ENCODE assay signal across 19 cellular contexts in genomic region chr10:2994562-2994961, GRCh38.
DNase-seq lines count a peak whose midpoint lies in the region; ATAC-seq, FAIRE-seq and TF ChIP-seq lines count a peak whose summit lies in the region.
"Had no signal": no experiment of that assay in that cellular context is flagged by ENCODE, and none has a peak within 500 bp of the region (broad histone marks: within the 10 kb centered on the region; RNA-seq: fewer than 3 reads in every experiment).

No MANE protein-coding gene starts in this region.

- TF ChIP-seq CTCF in astrocyte (IDR thresholded peaks at IDR 0.05; ENCODE audit: insufficient read depth, low read depth, low read length) (no peak), uterus (IDR thresholded peaks at IDR 0.05) (no peak)

- no peak for TF ChIP-seq POLR2A in uterus (IDR thresholded peaks at IDR 0.05)

- no peak overlapping the region for H3K27ac Mint-ChIP-seq in astrocyte (ENCODE audit: unreplicated experiment)
- H3K27ac Mint-ChIP-seq: IgD-negative memory B cell had no signal

- peaks cover 8% of the 10 kb centered on the region for H3K27me3 Mint-ChIP-seq in astrocyte (ENCODE audit: low read depth, unreplicated experiment)

- in situ Hi-C loops in Caki2 (cut with HindIII; ENCODE audit: low pct_unique_long_range_greater_than_20kb, low sequenced_read_pairs) = no loop called here

- no peak overlapping the region for H2AFZ ChIP-seq in astrocyte (ENCODE audit: low read depth, low read length)

- H3K27me3 ChIP-seq in astrocyte (ENCODE audit: insufficient read depth, low read length) (no peaks in the 10 kb centered on the region), uterus (no peaks in the 10 kb centered on the region)
- H3K27me3 ChIP-seq: Peyer's patch had no signal

- H3K4me1 ChIP-seq in astrocyte (ENCODE audit: insufficient read depth, low read length) (no peaks in the 10 kb centered on the region), uterus (no peaks in the 10 kb centered on the region)
- H3K4me1 ChIP-seq: Peyer's patch had no signal

- FAIRE-seq in astrocyte (lab: Jason Lieb, UNC) = no peak
- FAIRE-seq: G401.6, GM12892 had no signal

- no peak overlapping the region for H3K9ac ChIP-seq in astrocyte (ENCODE audit: low read length)

- H3K9me3 Mint-ChIP-seq in astrocyte (ENCODE audit: unreplicated experiment) = no peaks in the 10 kb centered on the region
- H3K9me3 Mint-ChIP-seq: IgD-negative memory B cell had no signal

- H3K4me2 ChIP-seq in astrocyte (ENCODE audit: low read length) = no peak overlapping the region

- H3K36me3 ChIP-seq in astrocyte (ENCODE audit: insufficient read depth, low read length) (no peaks in the 10 kb centered on the region), uterus (no peaks in the 10 kb centered on the region)
- H3K36me3 ChIP-seq: Peyer's patch had no signal

- H3K9me3 ChIP-seq in astrocyte (ENCODE audit: insufficient read depth, low read depth, low read length) (no peaks in the 10 kb centered on the region), uterus (no peaks in the 10 kb centered on the region)

- H3K4me3 ChIP-seq in astrocyte (ENCODE audit: insufficient read depth, low read depth, low read length) = no peak overlapping the region
- no peak overlapping the region for H3K4me3 ChIP-seq in uterus
- H3K4me3 ChIP-seq: Peyer's patch had no signal

- peak; percentile 58 for ATAC-seq in sciatic nerve

- H3K4me1 Mint-ChIP-seq in astrocyte (ENCODE audit: low read depth, unreplicated experiment) = peaks cover 4% of the 10 kb centered on the region
- H3K4me1 Mint-ChIP-seq: IgD-negative memory B cell had no signal

- no peak overlapping the region for H3K4me3 Mint-ChIP-seq in astrocyte (ENCODE audit: unreplicated experiment)
- H3K4me3 Mint-ChIP-seq: IgD-negative memory B cell had no signal

- DNase-seq in Caki2 (ENCODE audit: low read depth) = peak; percentile 63
- peak; percentile 86 for DNase-seq in astrocyte (ENCODE audit: low read depth)
- peak; percentile 89 for DNase-seq in fibroblast of peridontal ligament (ENCODE audit: extremely low read depth)
- no peak for DNase-seq in sciatic nerve (ENCODE audit: low spot score)
- DNase-seq in H4 (ENCODE audit: low spot score) = no peak
- no peak for DNase-seq in NCI-H128 (lab: John Stamatoyannopoulos, UW; ENCODE audit: unreplicated experiment)
- no peak for DNase-seq in OCI-M1 (lab: John Stamatoyannopoulos, UW)
- DNase-seq in uterus = no peak
- DNase-seq: NCI-H1417, NCI-H1930, NCI-H2171, NCI-H446 treated with DMSO at 0.1 percent for 48 hours, NCI-H774, Peyer's patch, SHP77 treated with DMSO at 0.1 percent for 48 hours had no signal

- intact Hi-C loops in sciatic nerve (cut with DNase I) = no loop called here
- intact Hi-C loops in uterus (cut with DNase I; ENCODE audit: low total_unique reads) = no loop called here

- H3K36me3 Mint-ChIP-seq in astrocyte (ENCODE audit: low read depth, unreplicated experiment) = no peaks in the 10 kb centered on the region

- H3K27ac ChIP-seq in astrocyte (ENCODE audit: low read depth, low read length) (no peak overlapping the region), uterus (no peak overlapping the region)
- H3K27ac ChIP-seq: C4-2B, Peyer's patch had no signal

- H3K79me2 ChIP-seq in astrocyte (ENCODE audit: insufficient read depth, low read length) = no peaks in the 10 kb centered on the region

- H4K20me1 ChIP-seq in astrocyte (ENCODE audit: insufficient read depth, low read length) = no peaks in the 10 kb centered on the region

Comparison
In these comparisons a context has a peak if more than half of its experiments do, and no peak if none do; other contexts are left out.
1. DNase-seq: peak in Caki2 (single experiment), astrocyte (single experiment) and fibroblast of peridontal ligament (single experiment); none in sciatic nerve (single experiment), H4 (single experiment), NCI-H128 (single experiment), OCI-M1 (single experiment) and uterus (0 of 2).